Comparison of ENCODE assay signal across 16 cellular contexts in the genomic region with DNA sequence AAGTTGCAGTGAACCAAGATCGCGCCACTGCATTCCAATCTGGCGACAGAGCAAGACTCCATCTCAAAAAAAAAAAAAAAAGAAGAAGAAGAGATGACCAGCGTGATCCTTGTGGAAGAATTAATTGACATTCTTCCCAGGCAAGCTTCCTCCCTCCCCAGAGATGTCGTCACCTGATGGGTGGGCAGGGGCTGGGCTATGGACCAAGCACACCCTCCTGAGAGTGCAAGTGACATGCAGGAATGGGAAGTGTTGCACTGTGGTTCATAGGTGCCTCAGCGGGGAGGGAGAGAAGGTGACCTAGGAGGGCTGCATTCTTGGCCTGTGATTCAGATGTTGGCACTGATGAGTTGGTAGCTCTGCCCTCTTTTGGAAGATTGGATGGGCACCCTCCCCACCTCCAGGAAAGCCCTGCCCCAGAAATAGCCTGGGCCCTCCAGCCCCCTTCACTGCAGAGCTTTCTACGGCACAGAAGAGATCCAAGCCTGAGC. TPM values are rescaled to one million over a fixed set of nuclear protein-coding genes. Genes with fewer than 3 reads are reported as not detected.
DNase-seq lines count a peak whose midpoint lies in the region; ATAC-seq and TF ChIP-seq lines count a peak whose summit lies in the region.
"Had no signal": no experiment of that assay in that cellular context is flagged by ENCODE, and none has a peak within 500 bp of the region (broad histone marks: within the 10 kb centered on the region; RNA-seq: fewer than 3 reads in every experiment).

No MANE protein-coding gene starts in this region.

- peaks cover 18 to 38% of the 10 kb centered on the region in 2 experiments for H3K4me1 ChIP-seq in HCT116 (ENCODE audit: control insufficient read depth in 1 of 2, insufficient read depth in 2 of 2, low read length in 2 of 2)
- H3K4me1 ChIP-seq in SK-N-SH (ENCODE audit: control insufficient read depth in 1 of 2, insufficient read depth in 2 of 2, low read depth in 1 of 2, low read length in 1 of 2): no peaks in the 10 kb centered on the region
- H3K4me1 ChIP-seq in colonic mucosa: no peaks in the 10 kb centered on the region
- H3K4me1 ChIP-seq in GM23248 (ENCODE audit: insufficient read depth): no peaks in the 10 kb centered on the region

- intact Hi-C loops in HCT116 (cut with micrococcal nuclease): no loop called here
- intact Hi-C loops in colonic mucosa (cut with DNase I): no loop called here

- H4K20me1 ChIP-seq in HCT116 (ENCODE audit: insufficient read depth): no peaks in the 10 kb centered on the region
- H4K20me1 ChIP-seq in SK-N-SH (ENCODE audit: insufficient read depth): no peaks in the 10 kb centered on the region
- no peaks in the 10 kb centered on the region for H4K20me1 ChIP-seq in GM23248 (ENCODE audit: insufficient read depth)

- POLR2A ChIA-PET in HCT116 (lab: Charles Lee): interaction anchor here (1.6 kb wide), 1 partner anchor 9 kb away, joined by 3 read pairs; no protein-coding TSS in a partner anchor
- POLR2A ChIA-PET in SK-N-SH (lab: Yijun Ruan, JAX): interaction anchor here (0.7 kb wide), 1 partner anchor 152 kb away, joined by 4 read pairs; no protein-coding TSS in a partner anchor

- no TSS peak for BruUV-seq in HCT116 (replicated peaks; lab: Mats Ljungman, UMichigan)

- peaks cover 4% of the 10 kb centered on the region for H3F3A ChIP-seq in SK-N-SH (replicated peaks; ENCODE audit: insufficient read depth)
- no peaks in the 10 kb centered on the region for H3F3A ChIP-seq in GM23248 (ENCODE audit: insufficient read depth)

- RAD21 ChIA-PET in HCT116 (lab: Charles Lee; ENCODE audit: low non-redundant PET in 1 of 2, low total read pairs in 2 of 2, uncharacterized antibody in 2 of 2, unreplicated experiment in 2 of 2): interaction anchor here in 1 of 2 experiments (0.6 kb wide), 1 partner anchor 51 kb away, joined by 3 read pairs; no protein-coding TSS in a partner anchor

- TF ChIP-seq CTCF in HCT116 (IDR thresholded peaks at IDR 0.05 in 2 of 3, conservative IDR thresholded peaks at IDR 0.05 in 1 of 3; ENCODE audit: borderline replicate concordance in 1 of 3, insufficient read depth in 1 of 3, low read depth in 2 of 3, low read length in 2 of 3) (no peak), SK-N-SH (IDR thresholded peaks at IDR 0.05) (no peak), foreskin fibroblast (IDR thresholded peaks at IDR 0.05; ENCODE audit: low read depth, low read length) (no peak), progenitor cell of endocrine pancreas (IDR thresholded peaks at IDR 0.05; ENCODE audit: unreplicated experiment) (no peak), colonic mucosa (IDR thresholded peaks at IDR 0.05) (no peak)

- H3K36me3 ChIP-seq in HCT116 (ENCODE audit: control insufficient read depth in 1 of 2, insufficient read depth in 2 of 2, low read length in 2 of 2) (no peaks in the 10 kb centered on the region), SK-N-SH (replicated peaks in 1 of 2; ENCODE audit: control insufficient read depth in 1 of 2, insufficient read depth in 2 of 2, low read length in 1 of 2) (no peaks in the 10 kb centered on the region), colonic mucosa (no peaks in the 10 kb centered on the region), GM23248 (ENCODE audit: low read depth) (no peaks in the 10 kb centered on the region)
- H3K36me3 ChIP-seq: HAP-1 had no signal

- in situ Hi-C loops in GM23248 (cut with MboI): no loop called here

- H3K4me3 ChIP-seq in HCT116 (replicated peaks in 1 of 2; ENCODE audit: low read depth in 1 of 2, low read length in 2 of 2): peak overlapping the region in 1 of 2 experiments; percentile 26; a peak in 1 of 4 replicates
- no peak overlapping the region for H3K4me3 ChIP-seq in SK-N-SH (ENCODE audit: low read depth in 2 of 2, low read length in 1 of 2)
- H3K4me3 ChIP-seq in foreskin fibroblast (ENCODE audit: low read depth in 1 of 2, low read length in 2 of 2): no peak overlapping the region
- H3K4me3 ChIP-seq in colonic mucosa: no peak overlapping the region
- no peak overlapping the region for H3K4me3 ChIP-seq in GM23248
- H3K4me3 ChIP-seq: esophagus squamous epithelium, HAP-1 had no signal

- peaks cover 8% of the 10 kb centered on the region for H3K27me3 Mint-ChIP-seq in progenitor cell of endocrine pancreas
- H3K27me3 Mint-ChIP-seq: CD4-positive, alpha-beta memory T cell had no signal

- no peaks in the 10 kb centered on the region for H3K36me3 Mint-ChIP-seq in progenitor cell of endocrine pancreas (ENCODE audit: insufficient read depth)

- H2AFZ ChIP-seq in HCT116 (ENCODE audit: low read depth, low read length, poor library complexity, severe bottlenecking): no peak overlapping the region
- peak overlapping the region; percentile 67; the same call in 1 of the 2 replicates for H2AFZ ChIP-seq in SK-N-SH (ENCODE audit: low read depth)
- H2AFZ ChIP-seq in GM23248: no peak overlapping the region

- ATAC-seq in HCT116 (peak; percentile 80), HG02763 (IDR thresholded peaks at IDR 0.05; ENCODE audit: unreplicated experiment) (no peak)

- H3K9me2 ChIP-seq in HCT116 (ENCODE audit: insufficient read depth) (no peaks in the 10 kb centered on the region), SK-N-SH (no peaks in the 10 kb centered on the region), GM23248 (ENCODE audit: insufficient read depth) (no peaks in the 10 kb centered on the region)

- no peak for TF ChIP-seq EP300 in SK-N-SH (IDR thresholded peaks at IDR 0.05; ENCODE audit: borderline replicate concordance in 1 of 2, low read depth in 1 of 2, low read length in 1 of 2)

- H3K4me1 Mint-ChIP-seq in progenitor cell of endocrine pancreas (ENCODE audit: low read depth): no peaks in the 10 kb centered on the region
- H3K4me1 Mint-ChIP-seq: CD4-positive, alpha-beta memory T cell; neural crest cell had no signal

- H3K9me3 ChIP-seq in HCT116 (ENCODE audit: control insufficient read depth in 1 of 2, insufficient read depth in 1 of 2, low read depth in 1 of 2, low read length in 2 of 2): no peaks in the 10 kb centered on the region
- no peaks in the 10 kb centered on the region for H3K9me3 ChIP-seq in SK-N-SH
- no peaks in the 10 kb centered on the region for H3K9me3 ChIP-seq in colonic mucosa
- no peaks in the 10 kb centered on the region for H3K9me3 ChIP-seq in GM23248 (ENCODE audit: low read depth)
- H3K9me3 ChIP-seq: esophagus squamous epithelium, HAP-1 had no signal

- DNase-seq in HCT116 (ENCODE audit: low read depth, low spot score) (no peak), SK-N-SH (no peak), foreskin fibroblast (peak; percentile 20 to 48), renal cortical epithelial cell (ENCODE audit: low read depth) (peak; percentile 88), progenitor cell of endocrine pancreas (ENCODE audit: low spot score, unreplicated experiment) (no peak), colonic mucosa (no peak), GM23248 (no peak)
- DNase-seq: aorta; CD4-positive, alpha-beta memory T cell; esophagus squamous epithelium; Karpas-422; stimulated activated CD4-positive, alpha-beta T cell treated with anti-CD3 and anti-CD28 coated beads, Interleukin-15, amount 100 ng/mL, for 24 hours had no signal

- TF ChIP-seq RAD21 in HCT116 (IDR thresholded peaks at IDR 0.05; ENCODE audit: low read depth) (no peak; the same call in 1 of the 2 replicates), SK-N-SH (IDR thresholded peaks at IDR 0.05; ENCODE audit: low read length) (no peak)

- H3K9me3 Mint-ChIP-seq in progenitor cell of endocrine pancreas (ENCODE audit: low read depth): no peaks in the 10 kb centered on the region
- H3K9me3 Mint-ChIP-seq: CD4-positive, alpha-beta memory T cell; neural crest cell had no signal

- H3K4me2 ChIP-seq in HCT116 (ENCODE audit: low read length) (peak overlapping the region; percentile 71), SK-N-SH (peak overlapping the region; percentile 18; the same call in 1 of the 2 replicates), GM23248 (ENCODE audit: unreplicated experiment) (no peak overlapping the region)

- WGBS in SK-N-SH (ENCODE audit: low lambda C conversion rate): 33% methylated on average over 5 of the region's 7 CpGs
- WGBS in GM23248 (ENCODE audit: low coverage in 1 of 2, low lambda C conversion rate in 2 of 2, missing lambda C conversion rate in 2 of 2), 2 experiments: 91% methylated on average over 7 of the region's 7 CpGs

- H3K27ac ChIP-seq in HCT116 (ENCODE audit: low read depth, low read length): peak overlapping the region; percentile 51
- H3K27ac ChIP-seq in SK-N-SH (ENCODE audit: low read depth in 2 of 2, low read length in 1 of 2): peak overlapping the region in 1 of 2 experiments; percentile 36; a peak in 1 of 4 replicates
- no peak overlapping the region for H3K27ac ChIP-seq in colonic mucosa
- H3K27ac ChIP-seq in GM23248: no peak overlapping the region
- H3K27ac ChIP-seq: esophagus squamous epithelium, VCaP had no signal

- TF ChIP-seq POLR2A in HCT116 (IDR thresholded peaks at IDR 0.05; ENCODE audit: borderline replicate concordance, extremely low read depth, insufficient read depth, insufficient read length): no peak

- H3K79me2 ChIP-seq in HCT116 (ENCODE audit: insufficient read depth, low read length): no peaks in the 10 kb centered on the region
- no peaks in the 10 kb centered on the region for H3K79me2 ChIP-seq in SK-N-SH (ENCODE audit: insufficient read depth)
- H3K79me2 ChIP-seq in GM23248 (ENCODE audit: insufficient read depth): no peaks in the 10 kb centered on the region

- H3K4me3 Mint-ChIP-seq in progenitor cell of endocrine pancreas (ENCODE audit: low read depth): no peak overlapping the region
- H3K4me3 Mint-ChIP-seq: CD4-positive, alpha-beta memory T cell; neural crest cell had no signal

- H3K9ac ChIP-seq in HCT116 (ENCODE audit: low read length) (peak overlapping the region; percentile 21), SK-N-SH (no peak overlapping the region; the same call in 1 of the 2 replicates), colonic mucosa (ENCODE audit: low read depth in 2 of 2, low read length in 2 of 2) (no peak overlapping the region), GM23248 (no peak overlapping the region)

- CTCF ChIA-PET in HCT116 (lab: Charles Lee) (interaction anchor here (0.6 to 1.2 kb wide), 3 partner anchors 9 to 78 kb away, joined by 3 read pairs; no protein-coding TSS in a partner anchor), SK-N-SH (lab: Yijun Ruan, JAX) (interaction anchor here (0.9 to 18.1 kb wide), 3 partner anchors 12 to 459 kb away, joined by 3 to 159 read pairs (median 4); no protein-coding TSS in a partner anchor)

- H3K27me3 ChIP-seq in HCT116 (ENCODE audit: insufficient read depth, low read length): no peaks in the 10 kb centered on the region
- no peaks in the 10 kb centered on the region for H3K27me3 ChIP-seq in SK-N-SH (ENCODE audit: insufficient read depth)
- no peaks in the 10 kb centered on the region for H3K27me3 ChIP-seq in colonic mucosa
- no peaks in the 10 kb centered on the region for H3K27me3 ChIP-seq in GM23248 (replicated peaks; ENCODE audit: insufficient read depth)
- H3K27me3 ChIP-seq: esophagus squamous epithelium had no signal

- no peak overlapping the region for H3K27ac Mint-ChIP-seq in progenitor cell of endocrine pancreas

RNA-seq across cellular contexts. Expression of a gene that starts 37.8 kb away (rescaled TPM):
- total RNA-seq in HCT116 (2021; ENCODE audit: unreplicated experiment) (29.5 TPM), renal cortical epithelial cell (18.1 and 20.3 TPM in 2 replicates), progenitor cell of endocrine pancreas (38.9 and 40.4 TPM in 2 replicates), colonic mucosa (10 to 100 TPM; 20.5 to 21.2 TPM)
- 15.0 and 15.7 TPM in 2 replicates for polyA plus RNA-seq in HCT116 (2012)
- polyA plus RNA-seq in SK-N-SH (2012; rRNA removed) (21.7 and 27.8 TPM in 2 replicates), GM23248 (2016; fragmentation: Nextera tagmentation; extraction: Ambion mirVana) (6.9 and 7.4 TPM in 2 replicates)
- 16.9 and 17.1 TPM in 2 replicates for polyA plus RNA-seq in SK-N-SH (2012; cell fraction: cytosol; rRNA removed)
- polyA plus RNA-seq in SK-N-SH (2012; cell fraction: nucleus; rRNA removed): 24.3 and 33.4 TPM in 2 replicates
- 8.6 and 17.2 TPM in 2 replicates for total RNA-seq in GM23248 (2014; rRNA removed; shearing (Covaris generic))

RNA-seq across cellular contexts. Expression of a gene that starts 54.3 kb away (rescaled TPM):
- total RNA-seq in HCT116 (2021; ENCODE audit: unreplicated experiment): 18.9 TPM
- 14.6 and 15.1 TPM in 2 replicates for polyA plus RNA-seq in HCT116 (2012)
- polyA plus RNA-seq in SK-N-SH (2012; rRNA removed): not detected in 2 replicates
- polyA plus RNA-seq in SK-N-SH (2012; cell fraction: cytosol; rRNA removed): not detected in 2 replicates
- polyA plus RNA-seq in SK-N-SH (2012; cell fraction: nucleus; rRNA removed): not detected in 2 replicates
- 6.9 and 16.3 TPM in 2 replicates for total RNA-seq in renal cortical epithelial cell
- total RNA-seq in progenitor cell of endocrine pancreas: 11.8 and 14.5 TPM in 2 replicates
- 10 to 100 TPM; 35.1 to 42.3 TPM for total RNA-seq in colonic mucosa
- 4.2 and 5.2 TPM in 2 replicates for total RNA-seq in GM23248 (2014; rRNA removed; shearing (Covaris generic))
- polyA plus RNA-seq in GM23248 (2016; fragmentation: Nextera tagmentation; extraction: Ambion mirVana): 2.8 and 3.2 TPM in 2 replicates
- total RNA-seq: CD4-positive, alpha-beta memory T cell had no signal
- polyA plus RNA-seq: CD4-positive, alpha-beta memory T cell had no signal

Comparison
In these comparisons a context has a peak if more than half of its experiments do, and no peak if none do; other contexts are left out.
1. DNase-seq: peak in foreskin fibroblast (2 of 2) and renal cortical epithelial cell (single experiment); none in HCT116 (single experiment), SK-N-SH (single experiment), progenitor cell of endocrine pancreas (single experiment), colonic mucosa (single experiment) and GM23248 (single experiment).